In the genomic region with DNA sequence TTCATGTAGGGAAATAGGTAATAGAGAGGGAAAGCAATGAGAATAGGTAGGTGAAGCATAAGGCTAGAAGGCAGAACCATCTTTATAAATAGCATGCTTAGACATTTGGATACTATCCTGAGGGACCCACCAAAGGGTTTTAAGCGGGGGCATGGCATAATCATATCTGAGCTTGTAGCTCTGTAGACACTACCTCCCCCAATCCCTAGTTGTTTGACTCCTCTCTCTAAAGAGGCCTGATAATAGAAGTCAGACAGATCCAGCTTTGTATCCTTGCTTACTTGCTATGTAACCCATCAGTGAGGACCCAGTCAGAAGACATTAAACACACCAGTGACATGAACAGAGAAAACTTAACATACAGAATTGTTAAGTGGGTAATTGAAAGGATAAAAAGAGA, we compare ENCODE assay signal across 17 cellular contexts. TPM values are rescaled to one million over a fixed set of nuclear protein-coding genes. Genes with fewer than 3 reads are reported as not detected.
DNase-seq lines count a peak whose midpoint lies in the region; ATAC-seq, FAIRE-seq and TF ChIP-seq lines count a peak whose summit lies in the region.
"Had no signal": no experiment of that assay in that cellular context is flagged by ENCODE, and none has a peak within 500 bp of the region (broad histone marks: within the 10 kb centered on the region; RNA-seq: fewer than 3 reads in every experiment).

No MANE protein-coding gene starts in this region.

- H3K27ac Mint-ChIP-seq in HFFc6: peak overlapping the region; percentile 87
- peak overlapping the region; percentile 51 for H3K27ac Mint-ChIP-seq in memory B cell

- H3K36me3 ChIP-seq in OCI-LY3 (replicated peaks; ENCODE audit: low read depth, low read length): peaks cover 2% of the 10 kb centered on the region
- no peaks in the 10 kb centered on the region for H3K36me3 ChIP-seq in mammary epithelial cell (ENCODE audit: insufficient read depth, low read length)
- no peaks in the 10 kb centered on the region for H3K36me3 ChIP-seq in ascending aorta
- H3K36me3 ChIP-seq: SJSA1 had no signal

- intact Hi-C loops in mammary epithelial cell (cut with micrococcal nuclease) (no loop called here), ascending aorta (cut with DNase I) (no loop called here)

- H3K4me3 ChIP-seq in OCI-LY3 (ENCODE audit: low read length) (no peak overlapping the region), mammary epithelial cell (replicated peaks in 1 of 3; ENCODE audit: insufficient read depth in 1 of 3, low read depth in 2 of 3, low read length in 3 of 3) (no peak overlapping the region), ascending aorta (no peak overlapping the region)
- H3K4me3 ChIP-seq: SJSA1 had no signal

- H3K79me2 ChIP-seq in OCI-LY3 (ENCODE audit: low read length): peaks cover 15% of the 10 kb centered on the region
- H3K79me2 ChIP-seq in mammary epithelial cell (ENCODE audit: insufficient read depth, low read length): no peaks in the 10 kb centered on the region

- H3K36me3 Mint-ChIP-seq in HFFc6 (ENCODE audit: low read depth): peaks cover 45% of the 10 kb centered on the region
- peaks cover 37% of the 10 kb centered on the region for H3K36me3 Mint-ChIP-seq in memory B cell

- H3K27ac ChIP-seq in OCI-LY3 (ENCODE audit: low read length) (no peak overlapping the region), mammary epithelial cell (ENCODE audit: insufficient read depth, low read depth, low read length) (no peak overlapping the region), ascending aorta (no peak overlapping the region)
- H3K27ac ChIP-seq: RWPE1, SJSA1 had no signal

- BruUV-seq in mammary epithelial cell (replicated peaks; lab: Mats Ljungman, UMichigan): no TSS peak

- no peak overlapping the region for H3K9ac ChIP-seq in OCI-LY3 (ENCODE audit: low read length)
- no peak overlapping the region for H3K9ac ChIP-seq in mammary epithelial cell (ENCODE audit: insufficient read depth, low read length)

- H3K9me3 ChIP-seq in OCI-LY3 (ENCODE audit: insufficient read depth, low read length): no peaks in the 10 kb centered on the region
- H3K9me3 ChIP-seq in mammary epithelial cell (replicated peaks; ENCODE audit: insufficient read depth, low read length): no peaks in the 10 kb centered on the region
- H3K9me3 ChIP-seq in ascending aorta: no peaks in the 10 kb centered on the region
- H3K9me3 ChIP-seq: SJSA1 had no signal

- H3K4me2 ChIP-seq in OCI-LY3 (ENCODE audit: low read length) (peak overlapping the region; percentile 50), mammary epithelial cell (ENCODE audit: insufficient read depth, low read depth, low read length) (no peak overlapping the region)

- peaks cover 60% of the 10 kb centered on the region for H3K4me1 Mint-ChIP-seq in HFFc6 (ENCODE audit: low read depth)
- H3K4me1 Mint-ChIP-seq in memory B cell: peaks cover 6% of the 10 kb centered on the region

- H3K4me1 ChIP-seq in OCI-LY3 (ENCODE audit: low read length): peaks cover 29% of the 10 kb centered on the region
- no peaks in the 10 kb centered on the region for H3K4me1 ChIP-seq in mammary epithelial cell (ENCODE audit: insufficient read depth, low read length)
- H3K4me1 ChIP-seq in ascending aorta: peaks cover 0 to 5% of the 10 kb centered on the region in 2 donors
- H3K4me1 ChIP-seq: SJSA1 had no signal

- ATAC-seq in memory B cell (ENCODE audit: low read depth): no peak

- H3K4me3 Mint-ChIP-seq in HFFc6 (peak overlapping the region; percentile 45), memory B cell (no peak overlapping the region)
- H3K4me3 Mint-ChIP-seq: CD8-positive, alpha-beta memory T cell had no signal

- TF ChIP-seq POLR2A in GM12891 (IDR thresholded peaks at IDR 0.05; ENCODE audit: low read depth, low read length): no peak

- H3K9me3 Mint-ChIP-seq in HFFc6: peaks cover 15% of the 10 kb centered on the region
- H3K9me3 Mint-ChIP-seq in memory B cell: peaks cover 11% of the 10 kb centered on the region

- DNase-seq in GM12891 (ENCODE audit: insufficient read length, low spot score): no peak
- no peak for DNase-seq in HFFc6
- no peak for DNase-seq in memory B cell (ENCODE audit: low spot score in 2 of 2)
- DNase-seq in stimulated activated CD4-positive, alpha-beta T cell treated with anti-CD3 and anti-CD28 coated beads, Interleukin-15, amount 100 ng/mL, for 24 hours: no peak
- DNase-seq in mammary epithelial cell: no peak
- no peak for DNase-seq in ascending aorta (ENCODE audit: low spot score in 2 of 2)
- DNase-seq in UCSD-AML1 (lab: John Stamatoyannopoulos, UW; ENCODE audit: unreplicated experiment): no peak
- DNase-seq: CD8-positive, alpha-beta memory T cell; NCI-H1436 treated with DMSO at 0.1 percent for 48 hours; NCI-H2081 treated with DMSO at 0.1 percent for 48 hours; NCI-H226; NCI-H526 treated with DMSO at 0.1 percent for 48 hours had no signal

- in situ Hi-C loops in mammary epithelial cell (cut with MboI; ENCODE audit: low sequenced_read_pairs in 2 of 2): no loop called here

- FAIRE-seq in GM12891 (lab: Jason Lieb, UNC): peak; percentile 47
- FAIRE-seq: H1, HTR-8/SVneo had no signal

- H3K27me3 ChIP-seq in OCI-LY3 (ENCODE audit: low read depth, low read length) (no peaks in the 10 kb centered on the region), mammary epithelial cell (ENCODE audit: insufficient read depth, low read length) (no peaks in the 10 kb centered on the region), ascending aorta (no peaks in the 10 kb centered on the region)
- H3K27me3 ChIP-seq: SJSA1 had no signal

- H4K20me1 ChIP-seq in OCI-LY3 (ENCODE audit: insufficient read depth, low read length): no peaks in the 10 kb centered on the region
- H4K20me1 ChIP-seq in mammary epithelial cell (ENCODE audit: insufficient read depth, low read length): no peaks in the 10 kb centered on the region

- no peak overlapping the region for H2AFZ ChIP-seq in OCI-LY3 (ENCODE audit: low read depth, low read length)
- no peak overlapping the region for H2AFZ ChIP-seq in mammary epithelial cell (ENCODE audit: low read depth, low read length)

- dilution Hi-C loops in mammary epithelial cell (cut with HindIII; ENCODE audit: low sequenced_read_pairs): no loop called here

- CTCF ChIA-PET in mammary epithelial cell (lab: Charles Lee; ENCODE audit: low non-redundant PET): no interaction called here

- WGBS in mammary epithelial cell (ENCODE audit: low coverage, missing lambda C conversion rate): 85% methylated on average over 1 of the region's 1 CpG

- H3K27me3 Mint-ChIP-seq in HFFc6 (ENCODE audit: insufficient read depth) (no peaks in the 10 kb centered on the region), memory B cell (no peaks in the 10 kb centered on the region)
- H3K27me3 Mint-ChIP-seq: CD8-positive, alpha-beta memory T cell had no signal

- TF ChIP-seq CTCF in HFFc6 (IDR thresholded peaks at IDR 0.05): no peak
- no peak for TF ChIP-seq CTCF in OCI-LY3 (IDR thresholded peaks at IDR 0.05; ENCODE audit: low read depth, low read length)
- TF ChIP-seq CTCF in mammary epithelial cell (conservative IDR thresholded peaks at IDR 0.05 in 1 of 2, IDR thresholded peaks at IDR 0.05 in 1 of 2; ENCODE audit: extremely low read depth in 1 of 2, insufficient read depth in 1 of 2, low read depth in 1 of 2, low read length in 2 of 2): no peak
- no peak for TF ChIP-seq CTCF in ascending aorta (IDR thresholded peaks at IDR 0.05)

TF ChIP-seq in GM12891, 5 proteins besides CTCF, POLR2A, EP300 and RAD21:
- TF ChIP-seq SPI1 (IDR thresholded peaks at IDR 0.05; ENCODE audit: low read depth, low read length): no peak
- no peak for TF ChIP-seq POU2F2 (IDR thresholded peaks at IDR 0.05; ENCODE audit: low read depth, low read length)
- no peak for TF ChIP-seq PAX5 (IDR thresholded peaks at IDR 0.05; ENCODE audit: insufficient read depth, low read length, severe bottlenecking)
- no peak for TF ChIP-seq TAF1 (IDR thresholded peaks at IDR 0.05; ENCODE audit: low read depth, low read length)
- no peak for TF ChIP-seq POLR2AphosphoS5 (IDR thresholded peaks at IDR 0.05; ENCODE audit: low read depth, low read length)

RNA-seq across cellular contexts. Expression of gene SCFD2, which starts 58.7 kb away (rescaled TPM):
- polyA plus RNA-seq in GM12891 (2012; ENCODE audit: low read depth, missing spikeins): 11.3 TPM
- 10 to 100 TPM; 35.2 to 46.7 (median 41.5) TPM for total RNA-seq in HFFc6 (2021; fragmentation: NEBNext Ultra II Directional; extraction: Animal tissue kit (Norgen Biotek cat#: 25700))
- total RNA-seq in mammary epithelial cell (10 to 100 TPM; 14.4 to 21.5 TPM), ascending aorta (22.8 TPM)
- polyA plus RNA-seq in mammary epithelial cell: 16.2 TPM
- 33.6 TPM for polyA minus RNA-seq in mammary epithelial cell
